ENCODE assay signal across 4 cellular contexts in genomic region chr4:90780193-90780592, GRCh38.
TF ChIP-seq lines count a peak whose summit lies in the region.

No MANE protein-coding gene starts in this region.

TF ChIP-seq in HepG2, 621 proteins besides CTCF, POLR2A, EP300 and RAD21:
- TF ChIP-seq NFYB (CRISPR knock-in tag; IDR thresholded peaks at IDR 0.05) (no peak), NPAS2 (CRISPR knock-in tag; IDR thresholded peaks at IDR 0.05; ENCODE audit: borderline replicate concordance) (no peak), MAFK (conservative IDR thresholded peaks at IDR 0.05 in 1 of 2, IDR thresholded peaks at IDR 0.05 in 1 of 2; ENCODE audit: low read length in 2 of 2) (peak; percentile 20 to 66; a peak in 2 of 4 replicates), SP140L (CRISPR knock-in tag; IDR thresholded peaks at IDR 0.05; ENCODE audit: borderline replicate concordance) (no peak), SIN3B (IDR thresholded peaks at IDR 0.05; ENCODE audit: low read length) (no peak), ZNF207 (IDR thresholded peaks at IDR 0.05; ENCODE audit: borderline replicate concordance) (no peak), HMGA1 (CRISPR knock-in tag; conservative IDR thresholded peaks at IDR 0.05) (no peak)

TF ChIP-seq in A549, 52 proteins besides CTCF, POLR2A, EP300 and RAD21:
- TF ChIP-seq TFCP2L1 (CRISPR knock-in tag; IDR thresholded peaks at IDR 0.05), result no peak
- peak; percentile 53 for TF ChIP-seq MAFK (IDR thresholded peaks at IDR 0.05; ENCODE audit: partially characterized antibody)

TF ChIP-seq in IMR-90, 13 proteins besides CTCF, POLR2A, EP300 and RAD21:
- peak; percentile 45; the same call in 1 of the 2 replicates for TF ChIP-seq MAFK (IDR thresholded peaks at IDR 0.05; ENCODE audit: low read depth, low read length)
- no peak for TF ChIP-seq MXI1 (IDR thresholded peaks at IDR 0.05; ENCODE audit: borderline replicate concordance, low read depth, low read length)
- TF ChIP-seq CHD1 (IDR thresholded peaks at IDR 0.05; ENCODE audit: low read depth, low read length), result no peak
- TF ChIP-seq RCOR1 (IDR thresholded peaks at IDR 0.05; ENCODE audit: insufficient replicate concordance, low read length), result no peak
- TF ChIP-seq BHLHE40 (IDR thresholded peaks at IDR 0.05; ENCODE audit: low read depth, low read length), result no peak
- no peak for TF ChIP-seq CEBPB (IDR thresholded peaks at IDR 0.05; ENCODE audit: low read depth, low read length)
- no peak for TF ChIP-seq MAZ (IDR thresholded peaks at IDR 0.05; ENCODE audit: borderline replicate concordance, low read depth, low read length)
- TF ChIP-seq RFX5 (IDR thresholded peaks at IDR 0.05; ENCODE audit: low read depth, low read length), result no peak

TF ChIP-seq in K562, 482 proteins besides CTCF, POLR2A, EP300 and RAD21:
- TF ChIP-seq ERF (CRISPR knock-in tag; IDR thresholded peaks at IDR 0.05) (no peak), RFX7 (CRISPR knock-in tag; IDR thresholded peaks at IDR 0.05) (no peak), ZNF316 (IDR thresholded peaks at IDR 0.05) (0 out of 2 replicates have a peak, but pooled peaks have one; percentile 21), NFIC (IDR thresholded peaks at IDR 0.05) (no peak)
